In the genomic region with DNA sequence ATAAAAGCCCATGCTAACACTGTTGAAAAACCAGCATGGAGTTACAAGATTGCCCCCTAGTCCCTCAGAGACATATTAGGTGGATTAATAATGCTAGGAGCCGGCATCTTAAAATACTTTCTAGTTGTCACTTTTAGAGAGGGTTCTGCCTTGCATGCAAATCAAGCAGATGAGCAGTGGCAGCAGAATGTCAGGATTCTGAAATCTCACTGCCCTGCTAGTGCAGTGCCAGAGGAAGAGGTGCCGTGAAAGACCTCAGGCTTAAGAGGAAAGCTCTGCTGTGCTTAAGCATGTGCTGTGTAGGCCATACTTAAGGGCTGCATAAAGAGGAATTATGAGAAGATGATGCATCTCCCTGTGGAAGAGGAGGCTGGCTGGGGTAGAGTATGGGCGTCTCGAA, we compare ENCODE assay signal across 1 cellular context.
TF ChIP-seq lines count a peak whose summit lies in the region.

No MANE protein-coding gene starts in this region.

TF ChIP-seq in GM23338, 12 proteins besides CTCF, POLR2A, EP300 and RAD21:
- TF ChIP-seq, protein P1, sequence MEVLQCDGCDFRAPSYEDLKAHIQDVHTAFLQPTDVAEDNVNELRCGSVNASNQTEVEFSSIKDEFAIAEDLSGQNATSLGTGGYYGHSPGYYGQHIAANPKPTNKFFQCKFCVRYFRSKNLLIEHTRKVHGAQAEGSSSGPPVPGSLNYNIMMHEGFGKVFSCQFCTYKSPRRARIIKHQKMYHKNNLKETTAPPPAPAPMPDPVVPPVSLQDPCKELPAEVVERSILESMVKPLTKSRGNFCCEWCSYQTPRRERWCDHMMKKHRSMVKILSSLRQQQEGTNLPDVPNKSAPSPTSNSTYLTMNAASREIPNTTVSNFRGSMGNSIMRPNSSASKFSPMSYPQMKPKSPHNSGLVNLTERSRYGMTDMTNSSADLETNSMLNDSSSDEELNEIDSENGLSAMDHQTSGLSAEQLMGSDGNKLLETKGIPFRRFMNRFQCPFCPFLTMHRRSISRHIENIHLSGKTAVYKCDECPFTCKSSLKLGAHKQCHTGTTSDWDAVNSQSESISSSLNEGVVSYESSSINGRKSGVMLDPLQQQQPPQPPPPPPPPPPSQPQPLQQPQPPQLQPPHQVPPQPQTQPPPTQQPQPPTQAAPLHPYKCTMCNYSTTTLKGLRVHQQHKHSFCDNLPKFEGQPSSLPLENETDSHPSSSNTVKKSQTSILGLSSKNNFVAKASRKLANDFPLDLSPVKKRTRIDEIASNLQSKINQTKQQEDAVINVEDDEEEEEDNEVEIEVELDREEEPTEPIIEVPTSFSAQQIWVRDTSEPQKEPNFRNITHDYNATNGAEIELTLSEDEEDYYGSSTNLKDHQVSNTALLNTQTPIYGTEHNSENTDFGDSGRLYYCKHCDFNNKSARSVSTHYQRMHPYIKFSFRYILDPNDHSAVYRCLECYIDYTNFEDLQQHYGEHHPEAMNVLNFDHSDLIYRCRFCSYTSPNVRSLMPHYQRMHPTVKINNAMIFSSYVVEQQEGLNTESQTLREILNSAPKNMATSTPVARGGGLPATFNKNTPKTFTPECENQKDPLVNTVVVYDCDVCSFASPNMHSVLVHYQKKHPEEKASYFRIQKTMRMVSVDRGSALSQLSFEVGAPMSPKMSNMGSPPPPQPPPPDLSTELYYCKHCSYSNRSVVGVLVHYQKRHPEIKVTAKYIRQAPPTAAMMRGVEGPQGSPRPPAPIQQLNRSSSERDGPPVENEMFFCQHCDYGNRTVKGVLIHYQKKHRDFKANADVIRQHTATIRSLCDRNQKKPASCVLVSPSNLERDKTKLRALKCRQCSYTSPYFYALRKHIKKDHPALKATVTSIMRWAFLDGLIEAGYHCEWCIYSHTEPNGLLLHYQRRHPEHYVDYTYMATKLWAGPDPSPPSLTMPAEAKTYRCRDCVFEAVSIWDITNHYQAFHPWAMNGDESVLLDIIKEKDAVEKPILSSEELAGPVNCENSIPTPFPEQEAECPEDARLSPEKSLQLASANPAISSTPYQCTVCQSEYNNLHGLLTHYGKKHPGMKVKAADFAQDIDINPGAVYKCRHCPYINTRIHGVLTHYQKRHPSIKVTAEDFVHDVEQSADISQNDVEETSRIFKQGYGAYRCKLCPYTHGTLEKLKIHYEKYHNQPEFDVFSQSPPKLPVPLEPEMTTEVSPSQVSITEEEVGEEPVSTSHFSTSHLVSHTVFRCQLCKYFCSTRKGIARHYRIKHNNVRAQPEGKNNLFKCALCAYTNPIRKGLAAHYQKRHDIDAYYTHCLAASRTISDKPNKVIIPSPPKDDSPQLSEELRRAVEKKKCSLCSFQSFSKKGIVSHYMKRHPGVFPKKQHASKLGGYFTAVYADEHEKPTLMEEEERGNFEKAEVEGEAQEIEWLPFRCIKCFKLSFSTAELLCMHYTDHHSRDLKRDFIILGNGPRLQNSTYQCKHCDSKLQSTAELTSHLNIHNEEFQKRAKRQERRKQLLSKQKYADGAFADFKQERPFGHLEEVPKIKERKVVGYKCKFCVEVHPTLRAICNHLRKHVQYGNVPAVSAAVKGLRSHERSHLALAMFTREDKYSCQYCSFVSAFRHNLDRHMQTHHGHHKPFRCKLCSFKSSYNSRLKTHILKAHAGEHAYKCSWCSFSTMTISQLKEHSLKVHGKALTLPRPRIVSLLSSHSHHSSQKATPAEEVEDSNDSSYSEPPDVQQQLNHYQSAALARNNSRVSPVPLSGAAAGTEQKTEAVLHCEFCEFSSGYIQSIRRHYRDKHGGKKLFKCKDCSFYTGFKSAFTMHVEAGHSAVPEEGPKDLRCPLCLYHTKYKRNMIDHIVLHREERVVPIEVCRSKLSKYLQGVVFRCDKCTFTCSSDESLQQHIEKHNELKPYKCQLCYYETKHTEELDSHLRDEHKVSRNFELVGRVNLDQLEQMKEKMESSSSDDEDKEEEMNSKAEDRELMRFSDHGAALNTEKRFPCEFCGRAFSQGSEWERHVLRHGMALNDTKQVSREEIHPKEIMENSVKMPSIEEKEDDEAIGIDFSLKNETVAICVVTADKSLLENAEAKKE (CRISPR knock-in tag; IDR thresholded peaks at IDR 0.05): no peak
- TF ChIP-seq NANOG (IDR thresholded peaks at IDR 0.05; ENCODE audit: borderline replicate concordance): no peak
TF ChIP-seq in GM23338: peak in this region for 0.
